Comparison of ENCODE assay signal across 1 cellular context in the genomic region with DNA sequence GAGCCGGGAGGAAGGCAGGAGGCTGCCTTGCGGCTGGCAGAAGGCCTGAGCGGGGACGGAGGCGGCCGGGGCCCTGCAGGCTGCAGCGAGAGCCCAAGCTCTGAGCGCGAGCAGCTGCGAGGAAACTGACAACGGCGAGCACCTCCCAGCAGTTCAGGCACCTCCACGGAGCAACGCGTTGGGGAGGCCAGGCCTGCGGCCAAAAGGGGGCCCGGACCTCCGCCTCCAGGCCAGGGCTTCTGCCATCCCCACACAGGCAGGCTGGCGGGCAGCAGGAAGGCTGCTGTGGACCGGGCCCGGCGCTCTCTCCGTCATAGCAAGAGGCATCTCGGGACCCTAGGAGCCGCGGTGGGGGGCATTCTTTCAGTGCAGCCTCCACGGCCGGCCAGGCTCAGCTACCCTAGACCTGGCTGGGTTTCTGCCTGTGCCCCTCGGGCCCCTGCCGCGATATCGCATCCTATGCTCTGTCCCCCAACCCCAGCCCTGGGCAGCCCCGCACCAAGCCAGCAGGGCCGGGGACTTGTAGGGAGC.
TF ChIP-seq lines count a peak whose summit lies in the region.

No MANE protein-coding gene starts in this region.

TF ChIP-seq in GM23338, 12 proteins besides CTCF, POLR2A, EP300 and RAD21 (continued from another document):
- TF ChIP-seq ZNF462 (CRISPR knock-in tag; IDR thresholded peaks at IDR 0.05) (no peak), ZNF331 (CRISPR knock-in tag; IDR thresholded peaks at IDR 0.05; ENCODE audit: low read depth) (no peak), JUNB (IDR thresholded peaks at IDR 0.05; ENCODE audit: unreplicated experiment) (no peak), ETS1 (IDR thresholded peaks at IDR 0.05) (no peak)
TF ChIP-seq in GM23338: peak in this region for 0.
